Comparison of ENCODE assay signal across 8 cellular contexts in the genomic region with DNA sequence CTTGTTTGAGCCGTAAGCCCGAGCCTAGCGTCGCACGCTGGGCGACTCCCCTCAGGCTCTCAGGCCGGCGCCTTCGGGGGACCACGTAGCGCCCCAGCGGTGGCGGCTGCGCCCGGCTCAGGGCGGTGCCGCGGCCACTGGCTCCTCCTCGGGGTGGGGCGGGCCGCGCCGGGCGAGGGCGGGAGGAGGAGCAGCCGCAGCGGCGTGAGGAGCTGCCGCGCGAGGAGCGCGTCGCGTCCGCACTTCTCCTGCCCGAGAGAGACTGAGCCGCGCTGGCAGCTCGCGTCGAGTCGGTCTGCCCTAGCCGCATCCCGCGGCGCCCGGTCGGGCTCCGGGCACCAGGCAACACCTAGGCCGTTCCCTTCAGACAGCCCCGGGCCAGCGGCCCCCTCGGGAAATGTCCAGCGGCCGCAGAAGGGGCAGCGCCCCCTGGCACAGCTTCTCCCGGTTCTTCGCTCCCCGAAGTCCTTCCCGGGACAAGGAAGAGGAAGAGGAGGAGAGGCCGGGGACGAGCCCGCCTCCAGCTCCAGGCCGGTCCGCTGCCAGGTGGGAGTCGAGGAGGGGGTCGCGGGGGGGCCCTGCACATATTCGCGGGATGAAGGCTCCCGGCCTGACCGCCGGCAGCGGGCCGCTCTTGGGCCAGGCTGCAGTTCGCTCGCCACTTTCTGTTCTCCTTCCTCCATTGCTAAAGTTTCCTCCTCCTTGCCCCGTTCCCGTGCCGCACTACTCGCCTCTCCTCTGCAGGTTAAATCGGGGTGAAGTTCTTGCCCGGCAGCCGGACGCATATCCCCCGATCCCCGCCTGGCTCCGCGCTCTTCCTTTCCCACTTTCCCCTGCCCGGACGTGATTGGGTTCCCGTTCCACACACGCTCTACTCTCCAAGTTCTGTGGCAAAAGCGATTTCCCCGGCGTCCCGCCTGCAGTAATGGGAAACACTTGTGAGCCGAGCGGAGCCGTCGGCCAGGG. TPM values are rescaled to one million over a fixed set of nuclear protein-coding genes. Genes with fewer than 3 reads are reported as not detected.
DNase-seq lines count a peak whose midpoint lies in the region; ATAC-seq and TF ChIP-seq lines count a peak whose summit lies in the region.

Gene CRYBG3 (plus strand): TSS at position 202 of the 966 bp plus-strand sequence. CDS start 196 bp downstream, at position 398.

- peaks cover 11% of the 10 kb centered on the region; the same call in 1 of the 2 replicates for H3F3A ChIP-seq in PC-9 (ENCODE audit: insufficient read depth, low read depth)

- H3K79me2 ChIP-seq in PC-9 (ENCODE audit: low read depth) = peaks cover 42% of the 10 kb centered on the region

- H3K4me1 ChIP-seq in PC-9 (replicated peaks; ENCODE audit: insufficient read depth) (peaks cover 19% of the 10 kb centered on the region), esophagus muscularis mucosa (peaks cover 23 to 40% (median 32%) of the 10 kb centered on the region in 4 donors)

- POLR2A ChIA-PET in PC-9 (lab: Charles Lee; ENCODE audit: unreplicated experiment) = interaction anchor here (0.6 to 1.2 kb wide), 4 partner anchors 22 to 150 kb away, joined by 3 to 9 read pairs (median 4); no protein-coding TSS in a partner anchor

- peak within 1 kb of the TSS; percentile 36 for H3K27ac ChIP-seq in PC-9
- H3K27ac ChIP-seq in esophagus muscularis mucosa (replicated peaks in 1 of 4) = peak within 1 kb of the TSS; percentile 81 to 95 (median 88)

- no peaks in the 10 kb centered on the region for H3K9me2 ChIP-seq in PC-9 (ENCODE audit: insufficient read depth)

- TSS peak; percentile 41 for BruUV-seq in PC-9 (replicated peaks; lab: Mats Ljungman, UMichigan)

- DNase-seq in DMS114 treated with DMSO at 0.1 percent for 48 hours (lab: John Stamatoyannopoulos, UW; ENCODE audit: unreplicated experiment) = peak; percentile 22
- DNase-seq in HUDEP-2 (lab: John Stamatoyannopoulos, UW; ENCODE audit: unreplicated experiment in 76 of 76) = peak in 75 of 76 experiments; percentile 8 to 88 (median 68)
- DNase-seq in PC-9 = peak; percentile 77 to 92
- DNase-seq in activated T-cell treated with anti-CD3 and anti-CD28 coated beads, Interleukin-2, amount 50 U/mL, for 48 hours = peak; percentile 87 to 91
- DNase-seq in esophagus muscularis mucosa (ENCODE audit: extremely low spot score) = peak; percentile 93
- peak; percentile 84 for DNase-seq in myocyte (ENCODE audit: low read depth)
- DNase-seq in stimulated activated CD8-positive, alpha-beta memory T cell treated with anti-CD3 and anti-CD28 coated beads, Interleukin-7, amount 100 ng/mL, for 4 hours (ENCODE audit: low read depth in 2 of 2) = peak; percentile 54 to 78

- peak within 1 kb of the TSS; percentile 71 for H3K4me3 ChIP-seq in PC-9
- peak within 1 kb of the TSS; percentile 66 to 95 (median 87) for H3K4me3 ChIP-seq in esophagus muscularis mucosa

- TF ChIP-seq CTCF in PC-9 (conservative IDR thresholded peaks at IDR 0.05) = peak; percentile 60
- peak in 1 of 3 experiments; percentile 2 for TF ChIP-seq CTCF in esophagus muscularis mucosa (IDR thresholded peaks at IDR 0.05)

- H3K4me2 ChIP-seq in PC-9 = peak within 1 kb of the TSS; percentile 85

- H3K27me3 ChIP-seq in PC-9 (ENCODE audit: insufficient read depth, low read depth) (no peaks in the 10 kb centered on the region), esophagus muscularis mucosa (no peaks in the 10 kb centered on the region)

- CTCF ChIA-PET in PC-9 (lab: Charles Lee) = interaction anchor here (0.6 to 1.2 kb wide), 5 partner anchors 58 to 201 kb away, joined by 3 to 10 read pairs (median 3); partner anchors contain the start of gene ARL6

- peak within 1 kb of the TSS; percentile 98 for H2AFZ ChIP-seq in PC-9

- intact Hi-C loops in PC-9 (cut with micrococcal nuclease; ENCODE audit: unreplicated experiment) = loop anchor here (1.0 to 5.0 kb wide), 4 partner anchors 41 to 149 kb away; no protein-coding TSS in a partner anchor
- intact Hi-C loops in esophagus muscularis mucosa (cut with DNase I) = loop anchor here (10.0 kb wide), 2 partner anchors 153 to 703 kb away; partner anchors contain the start of genes CLDND1 and RIOX2

- H3K36me3 ChIP-seq in PC-9 (ENCODE audit: low read depth) (no peaks in the 10 kb centered on the region), esophagus muscularis mucosa (no peaks in the 10 kb centered on the region)

- ATAC-seq in GM21423 (IDR thresholded peaks at IDR 0.05; ENCODE audit: unreplicated experiment) = peak; percentile 99

- H4K20me1 ChIP-seq in PC-9 (ENCODE audit: insufficient read depth) = no peaks in the 10 kb centered on the region

- H3K9me3 ChIP-seq in PC-9 (ENCODE audit: insufficient read depth, low read depth) (no peaks in the 10 kb centered on the region), esophagus muscularis mucosa (no peaks in the 10 kb centered on the region)

- no peak for TF ChIP-seq EP300 in esophagus muscularis mucosa (IDR thresholded peaks at IDR 0.05)

- TF ChIP-seq POLR2A in esophagus muscularis mucosa (IDR thresholded peaks at IDR 0.05; ENCODE audit: low read depth) = no peak

- under 1% methylated on average over 47 of the region's 102 CpGs for whole genome bisulfite sequencing in esophagus muscularis mucosa

RNA-seq across cellular contexts. Expression of gene CRYBG3, which starts in this region (rescaled TPM):
- total RNA-seq in PC-9 (2021) = 15.5 and 17.2 TPM in 2 replicates
- total RNA-seq in esophagus muscularis mucosa = 10 to 100 TPM; 18.7 to 23.5 (median 21.1) TPM
- 8.8 and 13.5 TPM in 2 replicates for total RNA-seq in myocyte
- 2.4 TPM for polyA plus RNA-seq in myocyte (2012)

Comparison
In these comparisons a context has a peak if more than half of its experiments do, and no peak if none do; other contexts are left out.
1. Peak in every context shown above with its lines: DNase-seq, ATAC-seq, H3K4me3 ChIP-seq and H3K27ac ChIP-seq.
2. DNase-seq: peak in every context shown above with its lines; median percentile 93 in esophagus muscularis mucosa; 89 in activated T-cell treated with anti-CD3 and anti-CD28 coated beads, Interleukin-2, amount 50 U/mL, for 48 hours; 84 in PC-9; 84 in myocyte; 68 in HUDEP-2; 66 in stimulated activated CD8-positive, alpha-beta memory T cell treated with anti-CD3 and anti-CD28 coated beads, Interleukin-7, amount 100 ng/mL, for 4 hours; 22 in DMS114 treated with DMSO at 0.1 percent for 48 hours.